8 cellular contexts compared by ENCODE assay signal in the genomic region with DNA sequence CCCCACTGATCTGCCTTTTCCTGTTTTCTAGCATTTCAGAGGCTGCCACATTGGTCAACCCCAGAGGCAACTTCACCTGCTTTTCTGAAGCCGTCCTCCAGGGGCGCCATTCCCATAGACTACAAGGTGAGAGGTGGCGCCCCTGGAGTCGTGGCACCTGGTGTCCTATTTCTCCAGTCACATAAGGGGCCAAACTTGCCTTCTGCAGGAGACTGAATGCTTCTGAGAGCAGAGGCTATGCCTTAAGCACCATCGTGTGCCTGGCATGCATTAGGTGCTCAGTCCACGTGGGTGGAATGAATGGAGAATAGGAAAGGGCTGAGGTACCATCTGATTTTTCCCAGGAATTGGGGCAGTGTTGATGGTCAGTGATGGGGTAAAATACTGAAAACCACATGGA.
DNase-seq lines count a peak whose midpoint lies in the region; ATAC-seq, FAIRE-seq and TF ChIP-seq lines count a peak whose summit lies in the region.

No MANE protein-coding gene starts in this region.

- no peak overlapping the region for H2AFZ ChIP-seq in smooth muscle cell (ENCODE audit: low read depth)

- intact Hi-C loops in gastrocnemius medialis (cut with DNase I; ENCODE audit: low total_unique reads): no loop called here

- ATAC-seq in activated CD4-positive, CD25-positive, alpha-beta regulatory T cell treated with anti-CD3 and anti-CD28 coated beads, Interleukin-2, amount 50 U/mL, for 24 hours: no peak
- no peak for ATAC-seq in gastrocnemius medialis

- H3K9ac ChIP-seq in smooth muscle cell (ENCODE audit: low read depth): no peak overlapping the region

- in situ Hi-C loops in gastrocnemius medialis (cut with MboI; ENCODE audit: low sequenced_read_pairs in 4 of 4): loop anchor here in 2 of 4 donors (25.0 kb wide), 2 partner anchors 906 to 931 kb away; partner anchors contain the start of gene GRIN2A (in 1 of the 2)

- H3K27me3 ChIP-seq in bronchial epithelial cell (ENCODE audit: control insufficient read depth, insufficient read depth, low read length) (no peaks in the 10 kb centered on the region), smooth muscle cell (ENCODE audit: low read depth) (no peaks in the 10 kb centered on the region), gastrocnemius medialis (peaks cover 0 to 2% (median 0%) of the 10 kb centered on the region in 3 donors)

- no peaks in the 10 kb centered on the region for H3K79me2 ChIP-seq in smooth muscle cell (ENCODE audit: low read depth)

- peak; percentile 36 for DNase-seq in activated CD4-positive, CD25-positive, alpha-beta regulatory T cell treated with anti-CD3 and anti-CD28 coated beads, Interleukin-2, amount 50 U/mL, for 72 hours
- peak; percentile 52 for DNase-seq in Jurkat, Clone E6-1 (ENCODE audit: low read depth, low spot score)
- DNase-seq in bronchial epithelial cell (ENCODE audit: low read depth) (no peak), smooth muscle cell (lab: John Stamatoyannopoulos, UW; ENCODE audit: unreplicated experiment) (no peak), gastrocnemius medialis (no peak), MV-4-11 (lab: John Stamatoyannopoulos, UW) (no peak), RKO (ENCODE audit: low spot score) (no peak)

- H3K4me2 ChIP-seq in smooth muscle cell: no peak overlapping the region

- TF ChIP-seq POLR2A in gastrocnemius medialis (IDR thresholded peaks at IDR 0.05): no peak

- TF ChIP-seq CTCF in bronchial epithelial cell (IDR thresholded peaks at IDR 0.05; ENCODE audit: insufficient read depth, low read length, severe bottlenecking) (peak; percentile 22), smooth muscle cell (IDR thresholded peaks at IDR 0.05; ENCODE audit: borderline replicate concordance, insufficient read depth, poor library complexity, severe bottlenecking) (peak; percentile 59), gastrocnemius medialis (IDR thresholded peaks at IDR 0.05 in 4 of 5, conservative IDR thresholded peaks at IDR 0.05 in 1 of 5) (no peak)

- H3K36me3 ChIP-seq in bronchial epithelial cell (ENCODE audit: control insufficient read depth, insufficient read depth, low read length): no peaks in the 10 kb centered on the region
- no peaks in the 10 kb centered on the region for H3K36me3 ChIP-seq in smooth muscle cell (ENCODE audit: low read depth)
- H3K36me3 ChIP-seq in gastrocnemius medialis: no peaks in the 10 kb centered on the region

- H3K4me1 ChIP-seq in smooth muscle cell (ENCODE audit: low read depth): no peaks in the 10 kb centered on the region
- H3K4me1 ChIP-seq in gastrocnemius medialis: no peaks in the 10 kb centered on the region

- H3K4me3 ChIP-seq in Jurkat, Clone E6-1 (ENCODE audit: low read length): no peak overlapping the region
- H3K4me3 ChIP-seq in bronchial epithelial cell (ENCODE audit: low read depth, low read length): no peak overlapping the region
- H3K4me3 ChIP-seq in smooth muscle cell: no peak overlapping the region
- H3K4me3 ChIP-seq in gastrocnemius medialis: no peak overlapping the region

- 26% methylated on average over 6 of the region's 6 CpGs for WGBS in smooth muscle cell (ENCODE audit: low lambda C conversion rate)

- H3K27ac ChIP-seq in smooth muscle cell (ENCODE audit: low read depth) (no peak overlapping the region), gastrocnemius medialis (no peak overlapping the region)

- no peaks in the 10 kb centered on the region for H3F3A ChIP-seq in smooth muscle cell (ENCODE audit: low read depth)

- no peaks in the 10 kb centered on the region for H4K20me1 ChIP-seq in smooth muscle cell (ENCODE audit: low read depth)

- H3K9me3 ChIP-seq in smooth muscle cell (replicated peaks; ENCODE audit: low read depth) (no peaks in the 10 kb centered on the region), gastrocnemius medialis (no peaks in the 10 kb centered on the region)

- no peak for FAIRE-seq in bronchial epithelial cell (lab: Jason Lieb, UNC)

Comparison
In these comparisons a context has a peak if more than half of its experiments do, and no peak if none do; other contexts are left out.
1. DNase-seq: peak in activated CD4-positive, CD25-positive, alpha-beta regulatory T cell treated with anti-CD3 and anti-CD28 coated beads, Interleukin-2, amount 50 U/mL, for 72 hours (single experiment) and Jurkat, Clone E6-1 (single experiment); none in bronchial epithelial cell (single experiment), smooth muscle cell (single experiment), gastrocnemius medialis (0 of 2), MV-4-11 (single experiment) and RKO (single experiment).
2. CTCF ChIP-seq: peak in bronchial epithelial cell (single experiment) and smooth muscle cell (single experiment); none in gastrocnemius medialis (0 of 5).